In the genomic region with DNA sequence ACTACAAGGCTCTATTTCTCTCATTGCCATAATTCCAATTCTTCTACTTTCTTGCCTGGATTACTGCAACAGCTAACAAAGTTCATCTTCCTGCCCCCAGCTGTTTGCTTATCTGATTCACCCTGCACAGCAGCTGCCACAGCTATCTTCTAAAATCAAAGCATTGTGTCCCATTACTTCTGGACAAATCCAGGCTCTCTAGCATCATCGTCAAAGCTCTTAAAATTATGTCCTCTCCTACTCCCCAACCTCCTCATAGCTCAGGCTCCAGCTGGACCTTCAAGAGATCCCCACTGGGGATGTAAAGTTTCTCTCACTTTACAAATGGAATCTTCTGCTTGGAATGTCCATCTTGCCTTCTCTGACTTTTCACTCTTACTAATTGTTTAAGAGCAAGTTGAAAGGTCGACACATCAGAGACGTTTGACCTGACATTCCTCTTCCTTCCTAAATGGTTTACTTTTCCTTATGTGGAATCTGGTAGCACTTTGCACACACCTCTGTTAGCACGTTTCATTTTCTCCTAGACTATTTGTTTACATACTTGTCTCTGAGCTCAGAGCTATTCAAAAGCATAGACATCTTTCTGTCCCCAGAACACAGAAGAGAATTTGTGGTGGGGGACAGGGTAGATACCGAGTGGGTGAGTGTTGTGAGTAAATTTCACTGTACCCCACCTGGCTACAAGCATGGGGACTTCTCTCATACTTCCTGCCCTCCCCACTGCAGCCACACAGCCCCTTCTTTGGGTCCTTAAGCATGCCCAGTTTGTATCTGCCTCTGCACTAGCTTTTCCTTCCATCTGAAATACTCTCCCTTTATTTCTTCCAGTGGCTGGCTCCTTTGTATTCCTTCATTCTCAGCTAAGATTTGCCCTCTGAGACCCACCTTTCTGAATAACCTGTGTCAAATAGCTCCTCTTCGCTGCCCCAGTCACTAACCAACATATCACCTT, we compare ENCODE assay signal across 2 cellular contexts.
TF ChIP-seq lines count a peak whose summit lies in the region.

No MANE protein-coding gene starts in this region.

TF ChIP-seq in WTC11, 78 proteins besides CTCF, POLR2A, EP300 and RAD21:
- TF ChIP-seq, protein P1, sequence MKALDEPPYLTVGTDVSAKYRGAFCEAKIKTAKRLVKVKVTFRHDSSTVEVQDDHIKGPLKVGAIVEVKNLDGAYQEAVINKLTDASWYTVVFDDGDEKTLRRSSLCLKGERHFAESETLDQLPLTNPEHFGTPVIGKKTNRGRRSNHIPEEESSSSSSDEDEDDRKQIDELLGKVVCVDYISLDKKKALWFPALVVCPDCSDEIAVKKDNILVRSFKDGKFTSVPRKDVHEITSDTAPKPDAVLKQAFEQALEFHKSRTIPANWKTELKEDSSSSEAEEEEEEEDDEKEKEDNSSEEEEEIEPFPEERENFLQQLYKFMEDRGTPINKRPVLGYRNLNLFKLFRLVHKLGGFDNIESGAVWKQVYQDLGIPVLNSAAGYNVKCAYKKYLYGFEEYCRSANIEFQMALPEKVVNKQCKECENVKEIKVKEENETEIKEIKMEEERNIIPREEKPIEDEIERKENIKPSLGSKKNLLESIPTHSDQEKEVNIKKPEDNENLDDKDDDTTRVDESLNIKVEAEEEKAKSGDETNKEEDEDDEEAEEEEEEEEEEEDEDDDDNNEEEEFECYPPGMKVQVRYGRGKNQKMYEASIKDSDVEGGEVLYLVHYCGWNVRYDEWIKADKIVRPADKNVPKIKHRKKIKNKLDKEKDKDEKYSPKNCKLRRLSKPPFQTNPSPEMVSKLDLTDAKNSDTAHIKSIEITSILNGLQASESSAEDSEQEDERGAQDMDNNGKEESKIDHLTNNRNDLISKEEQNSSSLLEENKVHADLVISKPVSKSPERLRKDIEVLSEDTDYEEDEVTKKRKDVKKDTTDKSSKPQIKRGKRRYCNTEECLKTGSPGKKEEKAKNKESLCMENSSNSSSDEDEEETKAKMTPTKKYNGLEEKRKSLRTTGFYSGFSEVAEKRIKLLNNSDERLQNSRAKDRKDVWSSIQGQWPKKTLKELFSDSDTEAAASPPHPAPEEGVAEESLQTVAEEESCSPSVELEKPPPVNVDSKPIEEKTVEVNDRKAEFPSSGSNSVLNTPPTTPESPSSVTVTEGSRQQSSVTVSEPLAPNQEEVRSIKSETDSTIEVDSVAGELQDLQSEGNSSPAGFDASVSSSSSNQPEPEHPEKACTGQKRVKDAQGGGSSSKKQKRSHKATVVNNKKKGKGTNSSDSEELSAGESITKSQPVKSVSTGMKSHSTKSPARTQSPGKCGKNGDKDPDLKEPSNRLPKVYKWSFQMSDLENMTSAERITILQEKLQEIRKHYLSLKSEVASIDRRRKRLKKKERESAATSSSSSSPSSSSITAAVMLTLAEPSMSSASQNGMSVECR (CRISPR knock-in tag; IDR thresholded peaks at IDR 0.05; ENCODE audit: borderline replicate concordance) = no peak
- TF ChIP-seq, protein P2, sequence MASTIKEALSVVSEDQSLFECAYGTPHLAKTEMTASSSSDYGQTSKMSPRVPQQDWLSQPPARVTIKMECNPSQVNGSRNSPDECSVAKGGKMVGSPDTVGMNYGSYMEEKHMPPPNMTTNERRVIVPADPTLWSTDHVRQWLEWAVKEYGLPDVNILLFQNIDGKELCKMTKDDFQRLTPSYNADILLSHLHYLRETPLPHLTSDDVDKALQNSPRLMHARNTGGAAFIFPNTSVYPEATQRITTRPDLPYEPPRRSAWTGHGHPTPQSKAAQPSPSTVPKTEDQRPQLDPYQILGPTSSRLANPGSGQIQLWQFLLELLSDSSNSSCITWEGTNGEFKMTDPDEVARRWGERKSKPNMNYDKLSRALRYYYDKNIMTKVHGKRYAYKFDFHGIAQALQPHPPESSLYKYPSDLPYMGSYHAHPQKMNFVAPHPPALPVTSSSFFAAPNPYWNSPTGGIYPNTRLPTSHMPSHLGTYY (CRISPR knock-in tag; IDR thresholded peaks at IDR 0.05) = no peak
- TF ChIP-seq GABPB1 (CRISPR knock-in tag; IDR thresholded peaks at IDR 0.05) = peak; percentile 83

TF ChIP-seq in SK-N-SH treated with all-trans-retinoic acid at 6 μM for 48 hours, 23 proteins besides CTCF, POLR2A, EP300 and RAD21 (continued from another document):
- TF ChIP-seq, protein P3, sequence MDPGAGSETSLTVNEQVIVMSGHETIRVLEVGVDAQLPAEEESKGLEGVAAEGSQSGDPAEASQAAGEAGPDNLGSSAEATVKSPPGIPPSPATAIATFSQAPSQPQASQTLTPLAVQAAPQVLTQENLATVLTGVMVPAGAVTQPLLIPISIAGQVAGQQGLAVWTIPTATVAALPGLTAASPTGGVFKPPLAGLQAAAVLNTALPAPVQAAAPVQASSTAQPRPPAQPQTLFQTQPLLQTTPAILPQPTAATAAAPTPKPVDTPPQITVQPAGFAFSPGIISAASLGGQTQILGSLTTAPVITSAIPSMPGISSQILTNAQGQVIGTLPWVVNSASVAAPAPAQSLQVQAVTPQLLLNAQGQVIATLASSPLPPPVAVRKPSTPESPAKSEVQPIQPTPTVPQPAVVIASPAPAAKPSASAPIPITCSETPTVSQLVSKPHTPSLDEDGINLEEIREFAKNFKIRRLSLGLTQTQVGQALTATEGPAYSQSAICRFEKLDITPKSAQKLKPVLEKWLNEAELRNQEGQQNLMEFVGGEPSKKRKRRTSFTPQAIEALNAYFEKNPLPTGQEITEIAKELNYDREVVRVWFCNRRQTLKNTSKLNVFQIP (CRISPR knock-in tag; IDR thresholded peaks at IDR 0.05; ENCODE audit: borderline replicate concordance, low read depth) = no peak
